ENCODE assay signal across 6 cellular contexts in the genomic region with DNA sequence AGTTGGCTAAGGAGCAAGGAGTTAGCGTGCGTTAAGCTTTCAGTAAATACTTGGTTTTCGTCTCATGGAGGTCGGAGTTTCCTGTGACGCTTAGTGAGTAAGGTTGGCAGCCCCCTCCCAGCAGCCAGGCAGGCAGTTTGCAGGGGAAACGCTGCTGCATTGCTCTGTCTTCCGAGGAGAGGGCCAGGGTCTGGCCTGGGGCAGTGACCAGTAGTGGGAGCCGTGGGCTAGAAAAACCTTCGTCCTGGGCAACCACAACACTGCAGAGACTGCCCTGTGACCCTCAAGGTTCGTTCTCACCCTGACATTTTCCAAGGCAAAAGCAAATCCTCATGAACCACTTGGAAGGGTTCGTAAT. TPM values are rescaled to one million over a fixed set of nuclear protein-coding genes. Genes with fewer than 3 reads are reported as not detected.
A peak's percentile ranks its signal among the peaks of the same experiment; 100 is the strongest.
DNase-seq lines count a peak whose midpoint lies in the region; ATAC-seq lines count a peak whose summit lies in the region.

No MANE protein-coding gene starts in this region.

- peak overlapping the region; percentile 77 for H3K27ac Mint-ChIP-seq in activated T-helper 2 cell treated with anti-CD3 and anti-CD28 coated beads, Interferon-gamma antibody, Interleukin-2, Interleukin-4, amounts not matched to agents 10 μg/mL and 5 μg/mL and 100 μg/mL, durations not matched to agents 14 hours and 24 hours and 36 hours
- H3K27ac Mint-ChIP-seq in memory B cell: peak overlapping the region; percentile 96

- H3K27me3 Mint-ChIP-seq in activated T-helper 2 cell treated with anti-CD3 and anti-CD28 coated beads, Interferon-gamma antibody, Interleukin-2, Interleukin-4, amounts not matched to agents 10 μg/mL and 5 μg/mL and 100 μg/mL, durations not matched to agents 14 hours and 24 hours and 36 hours (ENCODE audit: low read depth): no peaks in the 10 kb centered on the region
- no peaks in the 10 kb centered on the region for H3K27me3 Mint-ChIP-seq in memory B cell

- peak overlapping the region; percentile 96 for H3K4me3 Mint-ChIP-seq in activated T-helper 2 cell treated with anti-CD3 and anti-CD28 coated beads, Interferon-gamma antibody, Interleukin-2, Interleukin-4, amounts not matched to agents 10 μg/mL and 5 μg/mL and 100 μg/mL, durations not matched to agents 14 hours and 24 hours and 36 hours (ENCODE audit: low read depth)
- peak overlapping the region; percentile 94 for H3K4me3 Mint-ChIP-seq in memory B cell

- DNase-seq in activated T-helper 2 cell treated with anti-CD3 and anti-CD28 coated beads, Interferon-gamma antibody, Interleukin-2, Interleukin-4, amounts not matched to agents 10 μg/mL and 5 μg/mL and 100 μg/mL, durations not matched to agents 14 hours and 24 hours and 36 hours (ENCODE audit: low spot score): no peak
- no peak for DNase-seq in memory B cell (ENCODE audit: low spot score in 2 of 2)
- DNase-seq in central memory CD4-positive, alpha-beta T cell: no peak
- DNase-seq in NCI-H1417 treated with DMSO at 0.1 percent for 48 hours (lab: John Stamatoyannopoulos, UW): no peak
- DNase-seq in NCI-H1436 (lab: John Stamatoyannopoulos, UW): no peak

- H3K4me1 Mint-ChIP-seq in activated T-helper 2 cell treated with anti-CD3 and anti-CD28 coated beads, Interferon-gamma antibody, Interleukin-2, Interleukin-4, amounts not matched to agents 10 μg/mL and 5 μg/mL and 100 μg/mL, durations not matched to agents 14 hours and 24 hours and 36 hours (ENCODE audit: low read depth): peaks cover 34% of the 10 kb centered on the region
- H3K4me1 Mint-ChIP-seq in memory B cell: peaks cover 39% of the 10 kb centered on the region

- intact Hi-C loops in activated T-helper 2 cell treated with anti-CD3 and anti-CD28 coated beads, Interferon-gamma antibody, Interleukin-2, Interleukin-4, amounts not matched to agents 10 μg/mL and 5 μg/mL and 100 μg/mL, durations not matched to agents 14 hours and 24 hours and 36 hours (cut with micrococcal nuclease): loop anchor here (1.0 to 5.0 kb wide), 6 partner anchors 40 to 260 kb away; partner anchors contain the start of genes ATP5ME, DGKQ, FGFRL1 and IDUA

- no peaks in the 10 kb centered on the region for H3K9me3 Mint-ChIP-seq in activated T-helper 2 cell treated with anti-CD3 and anti-CD28 coated beads, Interferon-gamma antibody, Interleukin-2, Interleukin-4, amounts not matched to agents 10 μg/mL and 5 μg/mL and 100 μg/mL, durations not matched to agents 14 hours and 24 hours and 36 hours
- no peaks in the 10 kb centered on the region for H3K9me3 Mint-ChIP-seq in memory B cell

- H3K36me3 Mint-ChIP-seq in activated T-helper 2 cell treated with anti-CD3 and anti-CD28 coated beads, Interferon-gamma antibody, Interleukin-2, Interleukin-4, amounts not matched to agents 10 μg/mL and 5 μg/mL and 100 μg/mL, durations not matched to agents 14 hours and 24 hours and 36 hours (ENCODE audit: low read depth): no peaks in the 10 kb centered on the region
- H3K36me3 Mint-ChIP-seq in memory B cell: no peaks in the 10 kb centered on the region

- ATAC-seq in HG02571 (IDR thresholded peaks at IDR 0.05; ENCODE audit: unreplicated experiment) (peak; percentile 12), memory B cell (ENCODE audit: low read depth) (no peak)

RNA-seq across cellular contexts. Expression of gene TMEM175, which starts 0.4 kb away (rescaled TPM):
- 11.8 and 12.9 TPM in 2 replicates for total RNA-seq in activated T-helper 2 cell treated with anti-CD3 and anti-CD28 coated beads, Interferon-gamma antibody, Interleukin-2, Interleukin-4, amounts not matched to agents 10 μg/mL and 5 μg/mL and 100 μg/mL, durations not matched to agents 14 hours and 24 hours and 36 hours

RNA-seq across cellular contexts. Expression of gene GAK, which starts 0.6 kb away (rescaled TPM):
- 123 and 125 TPM in 2 replicates for total RNA-seq in activated T-helper 2 cell treated with anti-CD3 and anti-CD28 coated beads, Interferon-gamma antibody, Interleukin-2, Interleukin-4, amounts not matched to agents 10 μg/mL and 5 μg/mL and 100 μg/mL, durations not matched to agents 14 hours and 24 hours and 36 hours

RNA-seq across cellular contexts. Expression of gene DGKQ, which starts 40.7 kb away (rescaled TPM):
- 13.0 and 14.4 TPM in 2 replicates for total RNA-seq in activated T-helper 2 cell treated with anti-CD3 and anti-CD28 coated beads, Interferon-gamma antibody, Interleukin-2, Interleukin-4, amounts not matched to agents 10 μg/mL and 5 μg/mL and 100 μg/mL, durations not matched to agents 14 hours and 24 hours and 36 hours

RNA-seq across cellular contexts. Expression of gene IDUA, which starts 54.2 kb away (rescaled TPM):
- 23.6 and 25.5 TPM in 2 replicates for total RNA-seq in activated T-helper 2 cell treated with anti-CD3 and anti-CD28 coated beads, Interferon-gamma antibody, Interleukin-2, Interleukin-4, amounts not matched to agents 10 μg/mL and 5 μg/mL and 100 μg/mL, durations not matched to agents 14 hours and 24 hours and 36 hours
